In genomic region chr1:14786104-14786675, GRCh38 we compare ENCODE assay signal across 26 cellular contexts.
"Had no signal": no experiment of that assay in that cellular context is flagged by ENCODE, and none has a peak within 500 bp of the region (broad histone marks: within the 10 kb centered on the region; RNA-seq: fewer than 3 reads in every experiment).

No MANE protein-coding gene starts in this region.

- ATAC-seq: activated naive CD4-positive, alpha-beta T cell treated with anti-CD3 and anti-CD28 coated beads, Interleukin-2, amount 50 U/mL, for 72 hours; activated naive CD8-positive, alpha-beta T cell treated with anti-CD3 and anti-CD28 coated beads, Interleukin-2, amount 50 U/mL, for 24 hours; activated T-cell treated with anti-CD3 and anti-CD28 coated beads, Interleukin-2, amount 50 U/mL, for 4 hours; T-helper 17 cell had no signal

- H3K9me3 ChIP-seq: ascending aorta, Peyer's patch had no signal

- DNase-seq: activated B cell treated with CpG ODN at 0.5 μM for 24 hours; activated CD4-positive, alpha-beta memory T cell treated with anti-CD3 and anti-CD28 coated beads for 36 hours; activated CD4-positive, alpha-beta T cell treated with anti-CD3 and anti-CD28 coated beads for 1 hour; activated CD4-positive, alpha-beta T cell treated with anti-CD3 and anti-CD28 coated beads, Interleukin-2, amount 10 ng/mL, durations not matched to agents 7 days and 5 days; activated CD8-positive, alpha-beta memory T cell treated with anti-CD3 and anti-CD28 coated beads for 24 hours; activated effector memory CD4-positive, alpha-beta T cell treated with anti-CD3 and anti-CD28 coated beads, Interleukin-2, amount 50 U/mL, for 16 hours; activated naive CD4-positive, alpha-beta T cell treated with Interleukin-2 at 50 U/mL for 16 hours; activated naive CD8-positive, alpha-beta T cell treated with anti-CD3 and anti-CD28 coated beads, Interleukin-2, amount 50 U/mL, for 24 hours; activated T-cell treated with anti-CD3 and anti-CD28 coated beads, Interleukin-2, amount 50 U/mL, for 4 hours; amniotic stem cell; Karpas-422; MM.1S; NCI-H1417; NCI-H1930; NCI-H2107; NCI-H2171 treated with DMSO at 0.1 percent for 48 hours; NCI-H226; NCI-H526; NCI-H82; Peyer's patch; SHP77; T-helper 17 cell; T-helper 9 cell had no signal

- H3K4me3 ChIP-seq: ascending aorta, cardiac muscle cell, Peyer's patch had no signal

- H3K36me3 ChIP-seq: ascending aorta, cardiac muscle cell, Peyer's patch had no signal

- H3K27ac ChIP-seq: ascending aorta, cardiac muscle cell, Peyer's patch had no signal

- H3K4me1 ChIP-seq: ascending aorta, Peyer's patch had no signal

- H3K27me3 ChIP-seq: ascending aorta, cardiac muscle cell, Peyer's patch had no signal
